In genomic region chr11:8768625-8769333, GRCh38 we compare ENCODE assay signal across 10 cellular contexts.
DNase-seq lines count a peak whose midpoint lies in the region; ATAC-seq and TF ChIP-seq lines count a peak whose summit lies in the region.
"Had no signal": no experiment of that assay in that cellular context is flagged by ENCODE, and none has a peak within 500 bp of the region (broad histone marks: within the 10 kb centered on the region; RNA-seq: fewer than 3 reads in every experiment).

No MANE protein-coding gene starts in this region.

- peak overlapping the region; percentile 77 for H3K27ac ChIP-seq in SJSA1

- peak overlapping the region in 1 of 7 donors; percentile 68 for H3K27ac Mint-ChIP-seq in CD14-positive monocyte
- H3K27ac Mint-ChIP-seq: activated naive CD4-positive, alpha-beta T cell treated with anti-CD3 and anti-CD28 coated beads for 36 hours; stimulated activated naive CD8-positive, alpha-beta T cell treated with anti-CD3 and anti-CD28 coated beads, Interleukin-15, Interleukin-2, amounts not matched to agents 100 ng/mL and 50 ng/mL, for 24 hours had no signal

- H3K4me3 Mint-ChIP-seq in CD14-positive monocyte: no peak overlapping the region
- H3K4me3 Mint-ChIP-seq: activated naive CD4-positive, alpha-beta T cell treated with anti-CD3 and anti-CD28 coated beads for 36 hours; stimulated activated naive CD8-positive, alpha-beta T cell treated with anti-CD3 and anti-CD28 coated beads, Interleukin-15, Interleukin-2, amounts not matched to agents 100 ng/mL and 50 ng/mL, for 24 hours had no signal

- H3K9me3 Mint-ChIP-seq in CD14-positive monocyte: peaks cover 0 to 1% (median 0%) of the 10 kb centered on the region in 7 donors
- H3K9me3 Mint-ChIP-seq: activated naive CD4-positive, alpha-beta T cell treated with anti-CD3 and anti-CD28 coated beads for 36 hours; stimulated activated naive CD8-positive, alpha-beta T cell treated with anti-CD3 and anti-CD28 coated beads, Interleukin-15, Interleukin-2, amounts not matched to agents 100 ng/mL and 50 ng/mL, for 24 hours had no signal

- H3K36me3 ChIP-seq in SJSA1: no peaks in the 10 kb centered on the region

- intact Hi-C loops in CD14-positive monocyte (cut with micrococcal nuclease): no loop called here

- DNase-seq in GM04503 (ENCODE audit: low read depth) (peak; percentile 86), SJSA1 (ENCODE audit: low read depth in 1 of 2, low spot score in 2 of 2) (peak; percentile 77 to 84), fibroblast of villous mesenchyme (ENCODE audit: low read depth) (peak; percentile 71), retinal pigment epithelial cell (ENCODE audit: low read depth) (peak; percentile 79), COR-L47 (lab: John Stamatoyannopoulos, UW) (no peak), COLO668 (lab: John Stamatoyannopoulos, UW; ENCODE audit: unreplicated experiment) (no peak), CD14-positive monocyte (ENCODE audit: low spot score) (no peak)
- DNase-seq: activated naive CD4-positive, alpha-beta T cell treated with anti-CD3 and anti-CD28 coated beads for 36 hours had no signal

- H3K9me3 ChIP-seq in SJSA1 (replicated peaks): no peaks in the 10 kb centered on the region

- no peaks in the 10 kb centered on the region for H3K4me1 Mint-ChIP-seq in CD14-positive monocyte

- H3K4me1 ChIP-seq in SJSA1 (replicated peaks): peaks cover 44% of the 10 kb centered on the region

- H3K27me3 ChIP-seq in SJSA1 (replicated peaks): no peaks in the 10 kb centered on the region

- no peak for ATAC-seq in HG03469 (IDR thresholded peaks at IDR 0.05; ENCODE audit: unreplicated experiment)

- H3K27me3 Mint-ChIP-seq in CD14-positive monocyte (ENCODE audit: low read depth in 3 of 3): peaks cover 0 to 3% (median 2%) of the 10 kb centered on the region in 3 donors

- TF ChIP-seq CTCF in fibroblast of villous mesenchyme (IDR thresholded peaks at IDR 0.05; ENCODE audit: insufficient read depth, low read depth, low read length) (peak; percentile 32), retinal pigment epithelial cell (conservative IDR thresholded peaks at IDR 0.05; ENCODE audit: low read depth, low read length) (peak; percentile 47), CD14-positive monocyte (IDR thresholded peaks at IDR 0.05) (no peak)

- no peaks in the 10 kb centered on the region for H3K36me3 Mint-ChIP-seq in CD14-positive monocyte

- no peak overlapping the region for H3K4me3 ChIP-seq in SJSA1
- H3K4me3 ChIP-seq in fibroblast of villous mesenchyme (ENCODE audit: low read depth, low read length): no peak overlapping the region
- H3K4me3 ChIP-seq in retinal pigment epithelial cell (ENCODE audit: low read length): no peak overlapping the region

Comparison
In these comparisons a context has a peak if more than half of its experiments do, and no peak if none do; other contexts are left out.
1. DNase-seq: peak in GM04503 (single experiment), SJSA1 (2 of 2), fibroblast of villous mesenchyme (single experiment) and retinal pigment epithelial cell (single experiment); none in COR-L47 (single experiment), COLO668 (single experiment) and CD14-positive monocyte (single experiment).